22 cellular contexts compared by ENCODE assay signal in the genomic region with DNA sequence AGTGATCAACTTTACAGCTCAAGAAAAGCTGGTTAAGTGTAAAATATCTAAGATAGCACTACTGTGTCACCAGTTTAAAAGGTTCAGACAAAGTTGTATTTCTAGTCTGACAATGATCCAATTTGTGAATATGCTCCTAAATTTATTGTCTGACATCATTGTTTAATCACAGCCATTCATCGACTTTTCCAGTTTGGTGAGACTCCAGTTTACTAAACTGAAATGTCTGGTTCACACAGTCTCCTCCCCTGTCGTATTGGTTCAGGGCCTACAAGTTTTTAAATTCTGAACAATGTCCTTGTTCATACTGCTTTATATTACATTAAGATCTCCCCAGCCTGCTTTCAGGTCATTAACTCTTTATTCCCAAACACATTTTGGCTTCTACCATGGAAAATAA.
DNase-seq lines count a peak whose midpoint lies in the region; ATAC-seq and TF ChIP-seq lines count a peak whose summit lies in the region.
"Had no signal": no experiment of that assay in that cellular context is flagged by ENCODE, and none has a peak within 500 bp of the region (broad histone marks: within the 10 kb centered on the region; RNA-seq: fewer than 3 reads in every experiment).

No MANE protein-coding gene starts in this region.

- H3K27me3 ChIP-seq in PC-3 (ENCODE audit: low read length) = no peaks in the 10 kb centered on the region
- no peaks in the 10 kb centered on the region for H3K27me3 ChIP-seq in suprapubic skin
- no peaks in the 10 kb centered on the region for H3K27me3 ChIP-seq in aorta (ENCODE audit: control insufficient read depth in 1 of 2, insufficient read depth in 2 of 2, low read length in 1 of 2)
- H3K27me3 ChIP-seq: BE2C; BLaER1 treated with 17β-estradiol and CSF1 and Interleukin-3, amounts not matched to agents 10 nM and 100 nM had no signal

- H3K27ac ChIP-seq in PC-3 (ENCODE audit: low read length) = no peak overlapping the region
- H3K27ac ChIP-seq in suprapubic skin = peak overlapping the region; percentile 6
- H3K27ac ChIP-seq in aorta (ENCODE audit: low read depth in 1 of 2, low read length in 2 of 2) = peak overlapping the region; percentile 44 to 87
- H3K27ac ChIP-seq: A549; BLaER1 treated with 17β-estradiol and CSF1 and Interleukin-3, amounts not matched to agents 10 nM and 100 nM had no signal

- H3K36me3 ChIP-seq in PC-3 (ENCODE audit: low read depth, low read length) (no peaks in the 10 kb centered on the region), suprapubic skin (no peaks in the 10 kb centered on the region), aorta (ENCODE audit: control insufficient read depth in 1 of 2, insufficient read depth in 2 of 2, low read length in 1 of 2) (no peaks in the 10 kb centered on the region)
- H3K36me3 ChIP-seq: BE2C; BLaER1 treated with 17β-estradiol and CSF1 and Interleukin-3, amounts not matched to agents 10 nM and 100 nM; HAP-1 had no signal

- no peak overlapping the region for H3K9ac ChIP-seq in PC-3 (ENCODE audit: low read length)
- H3K9ac ChIP-seq: BLaER1 treated with 17β-estradiol and CSF1 and Interleukin-3, amounts not matched to agents 10 nM and 100 nM had no signal

- H3K4me3 ChIP-seq in PC-3 (ENCODE audit: low read length) = no peak overlapping the region
- H3K4me3 ChIP-seq in epithelial cell of esophagus (ENCODE audit: low read length) = no peak overlapping the region
- H3K4me3 ChIP-seq in suprapubic skin = no peak overlapping the region
- no peak overlapping the region for H3K4me3 ChIP-seq in aorta (ENCODE audit: low read length in 2 of 2)
- H3K4me3 ChIP-seq: A549; BLaER1 treated with 17β-estradiol and CSF1 and Interleukin-3, amounts not matched to agents 10 nM and 100 nM; GM23338; HAP-1 had no signal

- H4K20me1 ChIP-seq in PC-3 (ENCODE audit: low read length) = no peaks in the 10 kb centered on the region
- H4K20me1 ChIP-seq: BLaER1 treated with 17β-estradiol and CSF1 and Interleukin-3, amounts not matched to agents 10 nM and 100 nM had no signal

- no peak overlapping the region for H3K4me2 ChIP-seq in PC-3 (ENCODE audit: low read length)
- H3K4me2 ChIP-seq: A549; BLaER1 treated with 17β-estradiol and CSF1 and Interleukin-3, amounts not matched to agents 10 nM and 100 nM; GM23338 had no signal

- POLR2A ChIA-PET in PC-3 (lab: Charles Lee; ENCODE audit: unreplicated experiment) = no interaction called here

- H3K9me3 ChIP-seq in PC-3 (ENCODE audit: low read length) (no peaks in the 10 kb centered on the region), suprapubic skin (no peaks in the 10 kb centered on the region), aorta (ENCODE audit: control insufficient read depth, low read length) (no peaks in the 10 kb centered on the region)
- H3K9me3 ChIP-seq: A549; BE2C; BLaER1 treated with 17β-estradiol and CSF1 and Interleukin-3, amounts not matched to agents 10 nM and 100 nM; HAP-1 had no signal

- 28% methylated on average over 2 of the region's 2 CpGs for WGBS in suprapubic skin
- WGBS in aorta, 2 donors = 4 to 7% methylated on average over 2 of the region's 2 CpGs

- H3K9me2 ChIP-seq in PC-3 (replicated peaks; ENCODE audit: low read length) = no peaks in the 10 kb centered on the region

- H2AFZ ChIP-seq in PC-3 (ENCODE audit: low read length) = no peak overlapping the region
- H2AFZ ChIP-seq: GM23338 had no signal

- CTCF ChIA-PET in PC-3 (lab: Charles Lee) = no interaction called here

- peaks cover 4% of the 10 kb centered on the region; the same call in 1 of the 2 replicates for H3K4me1 ChIP-seq in PC-3 (ENCODE audit: insufficient read depth, low read length)
- H3K4me1 ChIP-seq in suprapubic skin = no peaks in the 10 kb centered on the region
- H3K4me1 ChIP-seq in aorta (ENCODE audit: control insufficient read depth in 1 of 2, insufficient read depth in 2 of 2, low read length in 2 of 2) = peaks cover 1 to 3% of the 10 kb centered on the region in 2 donors
- H3K4me1 ChIP-seq: A549, BE2C, HAP-1 had no signal

- DNase-seq in PC-3 (peak; percentile 29), epithelial cell of esophagus (ENCODE audit: low read depth) (peak; percentile 4), suprapubic skin (ENCODE audit: low spot score in 2 of 2) (no peak), aorta (no peak), SW 1271 (lab: John Stamatoyannopoulos, UW) (no peak)
- DNase-seq: 8988T; ACHN; AML-193; BE2C; Calu3; CD4-positive, alpha-beta T cell; COR-L47; DMS53; DMS79 treated with DMSO at 0.1 percent for 48 hours; GF-D8; HFFc6 had no signal

- TF ChIP-seq CTCF in PC-3 (conservative IDR thresholded peaks at IDR 0.05; ENCODE audit: low read depth, low read length) = no peak
- TF ChIP-seq CTCF in epithelial cell of esophagus (IDR thresholded peaks at IDR 0.05; ENCODE audit: insufficient read depth, low read depth, low read length, missing control alignments) = no peak
- no peak for TF ChIP-seq CTCF in suprapubic skin (IDR thresholded peaks at IDR 0.05)

- H3K79me2 ChIP-seq in PC-3 (ENCODE audit: low read length) = no peaks in the 10 kb centered on the region

- TF ChIP-seq POLR2A in suprapubic skin (IDR thresholded peaks at IDR 0.05) = no peak

- no TSS peak for BruUV-seq in PC-3 (replicated peaks; lab: Mats Ljungman, UMichigan)

- no peak for TF ChIP-seq EP300 in suprapubic skin (IDR thresholded peaks at IDR 0.05)

- no peak; the same call in 1 of the 2 replicates for ATAC-seq in PC-3
- peak; percentile 59 for ATAC-seq in aorta (ENCODE audit: low FRiP score)
- ATAC-seq in GM18858 (IDR thresholded peaks at IDR 0.05; ENCODE audit: unreplicated experiment) = no peak
- no peak for ATAC-seq in GM18498 (IDR thresholded peaks at IDR 0.05; ENCODE audit: unreplicated experiment)
- ATAC-seq: A549, GM23338 had no signal

- no peaks in the 10 kb centered on the region for H3F3A ChIP-seq in PC-3 (ENCODE audit: low read length, unreplicated experiment)

- intact Hi-C loops in PC-3 (cut with micrococcal nuclease) = loop anchor here (5.0 to 10.0 kb wide), 2 partner anchors 101 to 158 kb away; no protein-coding TSS in a partner anchor
- intact Hi-C loops in aorta (cut with DNase I) = loop anchor here in 1 of 2 donors (10.0 kb wide), 2 partner anchors 69 to 161 kb away; a partner anchor contains a TSS

Comparison
In these comparisons a context has a peak if more than half of its experiments do, and no peak if none do; other contexts are left out.
1. DNase-seq: peak in PC-3 (single experiment) and epithelial cell of esophagus (single experiment); none in suprapubic skin (0 of 2), aorta (0 of 2) and SW 1271 (0 of 2).